10 cellular contexts compared by ENCODE assay signal in the genomic region with DNA sequence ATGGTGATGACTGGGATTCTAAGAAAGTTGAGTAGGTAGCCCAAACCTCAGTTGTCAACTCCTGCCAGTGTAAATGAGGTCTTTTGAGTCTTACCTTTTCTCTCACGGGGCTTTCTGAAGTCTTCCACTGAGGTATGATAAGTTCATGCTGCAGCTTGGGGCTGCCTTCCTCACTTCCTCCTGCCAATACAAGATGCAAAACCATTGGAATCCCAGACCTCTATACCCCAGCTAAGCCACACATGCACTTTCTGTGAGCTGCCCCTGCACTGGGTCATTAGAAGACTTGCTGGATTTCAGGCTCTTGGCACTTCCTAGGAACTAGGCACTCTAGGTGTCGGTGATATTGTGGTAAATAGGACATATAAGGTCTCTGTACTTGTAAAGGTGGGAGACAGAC. TPM values are rescaled to one million over a fixed set of nuclear protein-coding genes. Genes with fewer than 3 reads are reported as not detected.
DNase-seq lines count a peak whose midpoint lies in the region; ATAC-seq and TF ChIP-seq lines count a peak whose summit lies in the region.
"Had no signal": no experiment of that assay in that cellular context is flagged by ENCODE, and none has a peak within 500 bp of the region (broad histone marks: within the 10 kb centered on the region; RNA-seq: fewer than 3 reads in every experiment).

No MANE protein-coding gene starts in this region.

- TF ChIP-seq CTCF in colonic mucosa (IDR thresholded peaks at IDR 0.05), result no peak

- peaks cover 63% of the 10 kb centered on the region for H3K4me1 Mint-ChIP-seq in activated T-cell treated with anti-CD3 and anti-CD28 coated beads, Interleukin-2, amount 50 U/mL, for 24 hours (ENCODE audit: low read depth)
- peaks cover 50 to 83% of the 10 kb centered on the region in 2 donors for H3K4me1 Mint-ChIP-seq in stimulated activated naive B cell treated with anti-CD40 and anti-IgM and Interleukin-4, amounts not matched to agents 10 μg/mL and 1 μg/mL and 100 μg/mL, for 72 hours

- H3K27ac ChIP-seq in colonic mucosa, result peak overlapping the region; percentile 39

- peaks cover 17% of the 10 kb centered on the region for H3K27me3 Mint-ChIP-seq in activated T-cell treated with anti-CD3 and anti-CD28 coated beads, Interleukin-2, amount 50 U/mL, for 24 hours
- no peaks in the 10 kb centered on the region for H3K27me3 Mint-ChIP-seq in stimulated activated naive B cell treated with anti-CD40 and anti-IgM and Interleukin-4, amounts not matched to agents 10 μg/mL and 1 μg/mL and 100 μg/mL, for 72 hours

- no peaks in the 10 kb centered on the region for H3K9me3 Mint-ChIP-seq in activated T-cell treated with anti-CD3 and anti-CD28 coated beads, Interleukin-2, amount 50 U/mL, for 24 hours
- H3K9me3 Mint-ChIP-seq in stimulated activated naive B cell treated with anti-CD40 and anti-IgM and Interleukin-4, amounts not matched to agents 10 μg/mL and 1 μg/mL and 100 μg/mL, for 72 hours, result no peaks in the 10 kb centered on the region

- peaks cover 57% of the 10 kb centered on the region for H3K36me3 Mint-ChIP-seq in activated T-cell treated with anti-CD3 and anti-CD28 coated beads, Interleukin-2, amount 50 U/mL, for 24 hours (ENCODE audit: low read depth)
- H3K36me3 Mint-ChIP-seq in stimulated activated naive B cell treated with anti-CD40 and anti-IgM and Interleukin-4, amounts not matched to agents 10 μg/mL and 1 μg/mL and 100 μg/mL, for 72 hours, result peaks cover 15 to 29% of the 10 kb centered on the region in 2 donors

- no peak for DNase-seq in activated T-cell treated with anti-CD3 and anti-CD28 coated beads, Interleukin-2, amount 50 U/mL, for 24 hours
- no peak for DNase-seq in activated T-cell treated with anti-CD3 and anti-CD28 coated beads, Interleukin-2, amount 50 U/mL, for 48 hours
- DNase-seq in colonic mucosa (no peak), NCI-H2227 treated with DMSO at 0.1 percent for 48 hours (lab: John Stamatoyannopoulos, UW) (no peak), HPDE6-E6E7 (ENCODE audit: extremely low spot score) (no peak)
- DNase-seq in stimulated activated naive B cell treated with anti-CD40 and anti-IgM and Interleukin-4, amounts not matched to agents 10 μg/mL and 1 μg/mL and 100 μg/mL, for 72 hours, result no peak
- DNase-seq: mammary epithelial cell, NCI-H1436 treated with DMSO at 0.1 percent for 48 hours had no signal

- no peaks in the 10 kb centered on the region for H3K36me3 ChIP-seq in colonic mucosa

- ATAC-seq in HG03280 (IDR thresholded peaks at IDR 0.05; ENCODE audit: unreplicated experiment), result peak; percentile 2
- peak; percentile 38 to 40 for ATAC-seq in stimulated activated naive B cell treated with anti-CD40 and anti-IgM and Interleukin-4, amounts not matched to agents 10 μg/mL and 1 μg/mL and 100 μg/mL, for 72 hours (replicated peaks)
- ATAC-seq in HG03045 (IDR thresholded peaks at IDR 0.05; ENCODE audit: unreplicated experiment), result no peak

- peak overlapping the region; percentile 88 for H3K4me3 Mint-ChIP-seq in activated T-cell treated with anti-CD3 and anti-CD28 coated beads, Interleukin-2, amount 50 U/mL, for 24 hours
- peak overlapping the region; percentile 68 to 74 for H3K4me3 Mint-ChIP-seq in stimulated activated naive B cell treated with anti-CD40 and anti-IgM and Interleukin-4, amounts not matched to agents 10 μg/mL and 1 μg/mL and 100 μg/mL, for 72 hours

- H3K4me1 ChIP-seq in colonic mucosa, result no peaks in the 10 kb centered on the region

- no peak overlapping the region for H3K9ac ChIP-seq in colonic mucosa (ENCODE audit: low read depth in 2 of 2, low read length in 2 of 2)

- no peaks in the 10 kb centered on the region for H3K9me3 ChIP-seq in colonic mucosa

- H3K27ac Mint-ChIP-seq in activated T-cell treated with anti-CD3 and anti-CD28 coated beads, Interleukin-2, amount 50 U/mL, for 24 hours, result peak overlapping the region; percentile 45
- peak overlapping the region; percentile 86 for H3K27ac Mint-ChIP-seq in stimulated activated naive B cell treated with anti-CD40 and anti-IgM and Interleukin-4, amounts not matched to agents 10 μg/mL and 1 μg/mL and 100 μg/mL, for 72 hours

- no peak overlapping the region for H3K4me3 ChIP-seq in colonic mucosa

- H3K27me3 ChIP-seq in colonic mucosa, result no peaks in the 10 kb centered on the region

- intact Hi-C loops in colonic mucosa (cut with DNase I), result no loop called here

RNA-seq across cellular contexts. Expression of gene ADAM19, which starts 4.8 kb away (rescaled TPM):
- 10 to 100 TPM in 1 of 2 donors, 1 to 10 TPM in 1; 2.9 to 12.8 TPM for total RNA-seq in colonic mucosa
